27 cellular contexts compared by ENCODE assay signal in the genomic region with DNA sequence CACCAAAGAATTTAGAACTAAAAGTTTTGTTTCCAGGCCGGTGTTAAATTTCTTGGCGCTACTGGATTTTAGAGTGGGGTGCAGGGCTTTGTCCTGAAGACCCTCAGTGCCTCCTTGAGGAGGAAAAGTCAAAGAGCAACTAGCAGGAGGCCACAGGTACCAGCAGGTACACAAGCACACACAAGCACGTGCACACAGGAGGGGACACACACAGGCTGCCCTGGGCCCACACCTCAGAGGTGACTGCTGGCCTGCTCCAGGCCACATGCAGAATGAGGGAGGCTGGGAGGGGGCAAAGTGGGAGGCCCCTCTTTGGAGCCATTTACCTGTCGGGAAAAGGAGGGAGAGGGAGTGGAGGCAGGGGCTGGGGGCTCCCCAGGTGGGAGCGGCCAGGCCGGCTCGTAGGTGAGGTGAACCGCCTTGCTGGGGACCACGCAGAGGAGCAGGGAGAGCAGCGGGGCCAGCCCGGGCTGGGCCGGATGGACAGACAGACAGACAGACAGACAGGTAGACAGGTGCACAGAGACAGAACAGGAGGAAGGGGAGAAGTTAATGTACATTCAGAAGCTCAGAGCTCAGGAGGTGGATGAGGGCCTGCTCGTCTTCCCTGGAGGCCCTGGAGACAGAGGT. TPM values are rescaled to one million over a fixed set of nuclear protein-coding genes. Genes with fewer than 3 reads are reported as not detected.
"Had no signal": no experiment of that assay in that cellular context is flagged by ENCODE, and none has a peak within 500 bp of the region (broad histone marks: within the 10 kb centered on the region; RNA-seq: fewer than 3 reads in every experiment).

No MANE protein-coding gene starts in this region.

- H3K27me3 Mint-ChIP-seq: activated naive CD8-positive, alpha-beta T cell treated with anti-CD3 and anti-CD28 coated beads, Interleukin-2, amount 50 U/mL, for 24 hours had no signal

- FAIRE-seq: astrocyte had no signal

- H3K9me3 ChIP-seq: MG63, Peyer's patch, SJSA1 had no signal

- H3K27ac ChIP-seq: Peyer's patch, RWPE1, SJSA1 had no signal

- H3K4me1 Mint-ChIP-seq: activated naive CD8-positive, alpha-beta T cell treated with anti-CD3 and anti-CD28 coated beads, Interleukin-2, amount 50 U/mL, for 24 hours; brain had no signal

- H3K4me3 ChIP-seq: MG63, Peyer's patch, SJSA1 had no signal

- H3K27ac Mint-ChIP-seq: activated naive CD4-positive, alpha-beta T cell treated with anti-CD3 and anti-CD28 coated beads, Interleukin-2, amount 50 U/mL, for 72 hours; activated naive CD8-positive, alpha-beta T cell treated with anti-CD3 and anti-CD28 coated beads, Interleukin-2, amount 50 U/mL, for 24 hours; T-helper 1 cell treated with Interleukin-12 subunit alpha and Interleukin-12 subunit beta and Interleukin-4 antibody, amounts not matched to agents 30 μg/mL and 1 μg/mL, for 36 hours had no signal

- H3K36me3 Mint-ChIP-seq: activated naive CD4-positive, alpha-beta T cell treated with anti-CD3 and anti-CD28 coated beads, Interleukin-2, amount 50 U/mL, for 72 hours; brain had no signal

- DNase-seq: activated CD8-positive, alpha-beta memory T cell treated with anti-CD3 and anti-CD28 coated beads for 24 hours; activated effector memory CD4-positive, alpha-beta T cell treated with anti-CD3 and anti-CD28 coated beads, Interleukin-2, amount 50 U/mL, for 16 hours; activated naive CD4-positive, alpha-beta T cell treated with Interleukin-2 at 50 U/mL for 16 hours; activated naive CD8-positive, alpha-beta T cell treated with anti-CD3 and anti-CD28 coated beads, Interleukin-2, amount 50 U/mL, for 24 hours; activated T-cell treated with anti-CD3 and anti-CD28 coated beads, Interleukin-2, amount 50 U/mL, for 4 hours; amniotic stem cell; MG63; MV-4-11; NCI-H1092 treated with DMSO at 0.1 percent for 48 hours; NCI-H1417 treated with DMSO at 0.1 percent for 48 hours; NCI-H1694; NCI-H2029; NCI-H2107; NCI-H345; NCI-H510A; NCI-H526 treated with DMSO at 0.1 percent for 48 hours; NK-92 treated with Interleukin-12 subunit alpha and Interleukin-12 subunit beta, amount 100 ng/mL, for 24 hours; Peyer's patch; SHP77; SW 1271 had no signal

- H3K36me3 ChIP-seq: MG63, SJSA1 had no signal

- H3K27me3 ChIP-seq: MG63, Peyer's patch, SJSA1 had no signal

- H3K4me1 ChIP-seq: SJSA1 had no signal

- H3K9me3 Mint-ChIP-seq: activated naive CD4-positive, alpha-beta T cell treated with anti-CD3 and anti-CD28 coated beads, Interleukin-2, amount 50 U/mL, for 72 hours; activated naive CD8-positive, alpha-beta T cell treated with anti-CD3 and anti-CD28 coated beads, Interleukin-2, amount 50 U/mL, for 24 hours; activated T-cell treated with anti-CD3 and anti-CD28 coated beads, Interleukin-2, amount 50 U/mL, for 4 hours; brain; T-helper 1 cell treated with Interleukin-12 subunit alpha and Interleukin-12 subunit beta and Interleukin-4 antibody, amounts not matched to agents 30 μg/mL and 1 μg/mL, for 36 hours had no signal

- ATAC-seq: activated naive CD8-positive, alpha-beta T cell treated with anti-CD3 and anti-CD28 coated beads, Interleukin-2, amount 50 U/mL, for 24 hours; SK-N-SH treated with all-trans-retinoic acid at 6 μM for 48 hours had no signal

- H3K4me3 Mint-ChIP-seq: activated naive CD8-positive, alpha-beta T cell treated with anti-CD3 and anti-CD28 coated beads, Interleukin-2, amount 50 U/mL, for 24 hours; activated T-cell treated with anti-CD3 and anti-CD28 coated beads, Interleukin-2, amount 50 U/mL, for 4 hours; brain; T-helper 1 cell treated with Interleukin-12 subunit alpha and Interleukin-12 subunit beta and Interleukin-4 antibody, amounts not matched to agents 30 μg/mL and 1 μg/mL, for 36 hours had no signal

RNA-seq across cellular contexts. Expression of a gene that starts 45.0 kb away (rescaled TPM):
- total RNA-seq: activated T-cell treated with anti-CD3 and anti-CD28 coated beads, Interleukin-2, amount 50 U/mL, for 4 hours had no signal
